ENCODE assay signal across 15 cellular contexts in genomic region chr9:129725841-129726251, GRCh38. TPM values are rescaled to one million over a fixed set of nuclear protein-coding genes. Genes with fewer than 3 reads are reported as not detected.
DNase-seq lines count a peak whose midpoint lies in the region; ATAC-seq and TF ChIP-seq lines count a peak whose summit lies in the region.
"Had no signal": no experiment of that assay in that cellular context is flagged by ENCODE, and none has a peak within 500 bp of the region (broad histone marks: within the 10 kb centered on the region; RNA-seq: fewer than 3 reads in every experiment).

No MANE protein-coding gene starts in this region.

- TF ChIP-seq POLR2A in prostate gland (IDR thresholded peaks at IDR 0.05) (no peak), Peyer's patch (IDR thresholded peaks at IDR 0.05) (no peak)

- intact Hi-C loops in prostate gland (cut with DNase I), result loop anchor here (2.0 kb wide), 1 partner anchor 83 kb away; the partner anchor contains the start of gene ASB6

- H3K4me3 ChIP-seq in HFF-Myc (replicated peaks; ENCODE audit: low read depth, low read length), result no peak overlapping the region
- no peak overlapping the region for H3K4me3 ChIP-seq in coronary artery
- H3K4me3 ChIP-seq in prostate gland, result no peak overlapping the region
- H3K4me3 ChIP-seq in Peyer's patch, result no peak overlapping the region
- H3K4me3 ChIP-seq: ovary, spleen had no signal

- H3K36me3 ChIP-seq in prostate gland (no peaks in the 10 kb centered on the region), Peyer's patch (no peaks in the 10 kb centered on the region)
- H3K36me3 ChIP-seq: BE2C, ovary, spleen had no signal

- 16% methylated on average over 10 of the region's 10 CpGs for WGBS in prostate gland

- TF ChIP-seq CTCF in AG09319 (IDR thresholded peaks at IDR 0.05; ENCODE audit: low read depth, low read length) (no peak; the same call in 1 of the 2 replicates), HFF-Myc (IDR thresholded peaks at IDR 0.05; ENCODE audit: low read depth, low read length, missing control alignments) (no peak), coronary artery (IDR thresholded peaks at IDR 0.05) (no peak), prostate gland (IDR thresholded peaks at IDR 0.05) (no peak), Peyer's patch (IDR thresholded peaks at IDR 0.05) (no peak)

- H3K9me3 ChIP-seq in prostate gland (no peaks in the 10 kb centered on the region), Peyer's patch (no peaks in the 10 kb centered on the region)
- H3K9me3 ChIP-seq: BE2C, ovary, spleen had no signal

- H3K27ac ChIP-seq in coronary artery (peak overlapping the region; percentile 35 to 65), prostate gland (peak overlapping the region; percentile 46 to 57), Peyer's patch (no peak overlapping the region)
- H3K27ac ChIP-seq: ovary, spleen had no signal

- no peaks in the 10 kb centered on the region for H3K27me3 ChIP-seq in prostate gland (replicated peaks; ENCODE audit: insufficient read depth)
- no peaks in the 10 kb centered on the region for H3K27me3 ChIP-seq in Peyer's patch
- H3K27me3 ChIP-seq: BE2C, ovary had no signal

- DNase-seq in AG09319 (ENCODE audit: extremely low read depth, low read depth) (peak; percentile 85), HFF-Myc (ENCODE audit: extremely low read depth, low read depth) (peak; percentile 73), coronary artery (ENCODE audit: low spot score) (no peak), prostate gland (ENCODE audit: low spot score) (no peak), iPS-NIHi7 (ENCODE audit: extremely low spot score) (no peak), HuH-7 (ENCODE audit: low spot score) (no peak), Peyer's patch (no peak)
- DNase-seq: activated gamma-delta T cell, BE2C, cortex of kidney had no signal

- H3K4me1 ChIP-seq in prostate gland (replicated peaks), result no peaks in the 10 kb centered on the region
- peaks cover 0 to 4% (median 1%) of the 10 kb centered on the region in 4 donors for H3K4me1 ChIP-seq in Peyer's patch
- H3K4me1 ChIP-seq: BE2C had no signal

- ATAC-seq in GM21390 (IDR thresholded peaks at IDR 0.05; ENCODE audit: unreplicated experiment), result no peak

RNA-seq across cellular contexts. Expression of gene PTGES, which starts 27.0 kb away (rescaled TPM):
- total RNA-seq in prostate gland (10 to 100 TPM in 1 of 2 donors, 1 to 10 TPM in 1; 3.9 to 19.9 TPM), Peyer's patch (1 to 10 TPM; 1.8 to 8.7 (median 6.8) TPM)
- total RNA-seq: activated B cell treated with CpG ODN at 0.5 μM for 24 hours; activated CD8-positive, alpha-beta memory T cell treated with anti-CD3 and anti-CD28 coated beads, Interleukin-2, amount 10 ng/mL, durations not matched to agents 7 days and 5 days had no signal

Comparison
In these comparisons a context has a peak if more than half of its experiments do, and no peak if none do; other contexts are left out.
1. DNase-seq: peak in AG09319 (single experiment) and HFF-Myc (single experiment); none in coronary artery (single experiment), prostate gland (single experiment), iPS-NIHi7 (single experiment), HuH-7 (single experiment) and Peyer's patch (0 of 3).
2. H3K27ac ChIP-seq: peak in coronary artery (2 of 2) and prostate gland (2 of 2); none in Peyer's patch (0 of 4).